ENCODE assay signal across 8 cellular contexts in genomic region chr12:77847060-77847541, GRCh38. TPM values are rescaled to one million over a fixed set of nuclear protein-coding genes. Genes with fewer than 3 reads are reported as not detected.
DNase-seq lines count a peak whose midpoint lies in the region; ATAC-seq, FAIRE-seq and TF ChIP-seq lines count a peak whose summit lies in the region.

No MANE protein-coding gene starts in this region.

- peak overlapping the region; percentile 67 to 84 (median 74) for H3K4me2 ChIP-seq in BLaER1 treated with 17β-estradiol and CSF1 and Interleukin-3, amounts not matched to agents 10 nM and 100 nM
- H3K4me2 ChIP-seq in endothelial cell of umbilical vein (ENCODE audit: insufficient read depth, low read length): peak overlapping the region; percentile 83

- peaks cover 23 to 49% (median 33%) of the 10 kb centered on the region in 10 experiments for H3K4me1 ChIP-seq in BLaER1 treated with 17β-estradiol and CSF1 and Interleukin-3, amounts not matched to agents 10 nM and 100 nM
- H3K4me1 ChIP-seq in endothelial cell of umbilical vein (ENCODE audit: control insufficient read depth, extremely low read depth, insufficient read depth, low read length) (peaks cover 44% of the 10 kb centered on the region), body of pancreas (no peaks in the 10 kb centered on the region)

- ATAC-seq in GM21360 (IDR thresholded peaks at IDR 0.05; ENCODE audit: unreplicated experiment) (peak; percentile 99), HG03521 (IDR thresholded peaks at IDR 0.05; ENCODE audit: unreplicated experiment) (peak; percentile 99), body of pancreas (no peak)

- BruUV-seq in endothelial cell of umbilical vein (replicated peaks; lab: Mats Ljungman, UMichigan): no TSS peak

- no peak overlapping the region for H2AFZ ChIP-seq in endothelial cell of umbilical vein (ENCODE audit: low read depth, low read length)

- POLR2A ChIA-PET in endothelial cell of umbilical vein (lab: Charles Lee): interaction anchor here (0.7 kb wide), 1 partner anchor 17 kb away, joined by 5 read pairs; the partner anchor contains the start of gene NAV3

- no peaks in the 10 kb centered on the region for H3K36me3 ChIP-seq in BLaER1 treated with 17β-estradiol and CSF1 and Interleukin-3, amounts not matched to agents 10 nM and 100 nM
- H3K36me3 ChIP-seq in endothelial cell of umbilical vein (ENCODE audit: control insufficient read depth in 2 of 2, extremely low read depth in 1 of 2, insufficient read depth in 2 of 2, low read length in 2 of 2) (no peaks in the 10 kb centered on the region), body of pancreas (replicated peaks in 1 of 2; ENCODE audit: insufficient read depth in 1 of 2, low read depth in 2 of 2) (no peaks in the 10 kb centered on the region)

- DNase-seq in endothelial cell of umbilical vein (ENCODE audit: low read depth, low spot score): peak; percentile 40
- DNase-seq in stimulated activated CD4-positive, alpha-beta T cell treated with anti-CD3 and anti-CD28 coated beads, Interleukin-2, amount 100 ng/mL, for 48 hours: no peak
- DNase-seq in activated T-cell treated with anti-CD3 and anti-CD28 coated beads, Interleukin-2, amount 50 U/mL, for 1 hour: no peak
- DNase-seq in body of pancreas: no peak
- no peak for DNase-seq in SHP77 treated with DMSO at 0.1 percent for 48 hours (lab: John Stamatoyannopoulos, UW)

- H4K20me1 ChIP-seq in BLaER1 treated with 17β-estradiol and CSF1 and Interleukin-3, amounts not matched to agents 10 nM and 100 nM: no peaks in the 10 kb centered on the region
- no peaks in the 10 kb centered on the region for H4K20me1 ChIP-seq in endothelial cell of umbilical vein (replicated peaks; ENCODE audit: control insufficient read depth, extremely low read depth, insufficient read depth, low read length)

- TF ChIP-seq POLR2A in endothelial cell of umbilical vein (IDR thresholded peaks at IDR 0.05; ENCODE audit: low read depth, low read length): no peak
- no peak for TF ChIP-seq POLR2A in body of pancreas (IDR thresholded peaks at IDR 0.05)

- CTCF ChIA-PET in endothelial cell of umbilical vein (lab: Charles Lee): interaction anchor here (1.3 to 2.1 kb wide), 4 partner anchors 8 to 122 kb away, joined by 3 to 14 read pairs (median 6); partner anchors contain the start of gene NAV3

- WGBS in body of pancreas, 2 donors: 40 to 67% methylated on average over 2 of the region's 2 CpGs

- intact Hi-C loops in endothelial cell of umbilical vein (cut with micrococcal nuclease) (loop anchor here (5.0 to 10.0 kb wide), 2 partner anchors 725 to 1208 kb away; no protein-coding TSS in a partner anchor), body of pancreas (cut with DNase I) (no loop called here)

- H3K27ac ChIP-seq in BLaER1 treated with 17β-estradiol and CSF1 and Interleukin-3, amounts not matched to agents 10 nM and 100 nM: peak overlapping the region in 10 of 11 experiments; percentile 12 to 84 (median 74); a peak in 19 of 22 replicates
- H3K27ac ChIP-seq in endothelial cell of umbilical vein (ENCODE audit: insufficient read depth, low read depth, low read length) (peak overlapping the region; percentile 78), body of pancreas (no peak overlapping the region)

- H3K9ac ChIP-seq in BLaER1 treated with 17β-estradiol and CSF1 and Interleukin-3, amounts not matched to agents 10 nM and 100 nM: peak overlapping the region in 9 of 11 experiments; percentile 12 to 59 (median 45); a peak in 13 of 22 replicates
- peak overlapping the region; percentile 18 for H3K9ac ChIP-seq in endothelial cell of umbilical vein (replicated peaks; ENCODE audit: extremely low read depth, insufficient read depth, low read length)

- dilution Hi-C loops in endothelial cell of umbilical vein (cut with MboI; ENCODE audit: extremely low pct_ligation_motif_present, low sequenced_read_pairs): no loop called here

- H3K79me2 ChIP-seq in endothelial cell of umbilical vein (ENCODE audit: control insufficient read depth, insufficient read depth, low read length): no peaks in the 10 kb centered on the region

- H3K27me3 ChIP-seq in BLaER1 treated with 17β-estradiol and CSF1 and Interleukin-3, amounts not matched to agents 10 nM and 100 nM: no peaks in the 10 kb centered on the region
- H3K27me3 ChIP-seq in endothelial cell of umbilical vein (ENCODE audit: control insufficient read depth in 2 of 2, insufficient read depth in 2 of 2, low read length in 2 of 2) (no peaks in the 10 kb centered on the region), body of pancreas (no peaks in the 10 kb centered on the region)

- TF ChIP-seq CTCF in endothelial cell of umbilical vein (IDR thresholded peaks at IDR 0.05; ENCODE audit: extremely low read depth in 1 of 2, insufficient read depth in 1 of 2, low read depth in 1 of 2, low read length in 2 of 2) (no peak), body of pancreas (IDR thresholded peaks at IDR 0.05) (no peak)

- no peaks in the 10 kb centered on the region for H3K9me3 ChIP-seq in BLaER1 treated with 17β-estradiol and CSF1 and Interleukin-3, amounts not matched to agents 10 nM and 100 nM (replicated peaks in 1 of 11)
- H3K9me3 ChIP-seq in endothelial cell of umbilical vein (replicated peaks; ENCODE audit: control insufficient read depth, insufficient read depth, low read length): no peaks in the 10 kb centered on the region
- H3K9me3 ChIP-seq in body of pancreas: no peaks in the 10 kb centered on the region

- peak overlapping the region in 1 of 10 experiments; percentile 23; a peak in 2 of 20 replicates for H3K4me3 ChIP-seq in BLaER1 treated with 17β-estradiol and CSF1 and Interleukin-3, amounts not matched to agents 10 nM and 100 nM
- H3K4me3 ChIP-seq in endothelial cell of umbilical vein (replicated peaks in 1 of 3; ENCODE audit: insufficient read depth in 1 of 3, low read depth in 1 of 3, low read length in 3 of 3) (no peak overlapping the region), body of pancreas (no peak overlapping the region)

- H3K9me1 ChIP-seq in endothelial cell of umbilical vein (replicated peaks; ENCODE audit: control insufficient read depth, extremely low read depth, insufficient read depth, low read length): no peaks in the 10 kb centered on the region

- peak; percentile 59 for FAIRE-seq in endothelial cell of umbilical vein (lab: Jason Lieb, UNC)

TF ChIP-seq in endothelial cell of umbilical vein, 7 proteins besides CTCF, POLR2A, EP300 and RAD21:
- no peak for TF ChIP-seq FOS (IDR thresholded peaks at IDR 0.05; ENCODE audit: borderline replicate concordance, insufficient read depth, low read length)
- TF ChIP-seq MYC (IDR thresholded peaks at IDR 0.05; ENCODE audit: low read depth, low read length): no peak
- TF ChIP-seq POLR2AphosphoS5 (IDR thresholded peaks at IDR 0.05; ENCODE audit: insufficient read depth, low read depth, low read length): no peak
- TF ChIP-seq MAX (IDR thresholded peaks at IDR 0.05; ENCODE audit: insufficient read depth, insufficient read length): no peak
- TF ChIP-seq EZH2 (IDR thresholded peaks at IDR 0.05; ENCODE audit: borderline replicate concordance, low read depth, low read length, severe bottlenecking): no peak
- no peak for TF ChIP-seq GATA2 (IDR thresholded peaks at IDR 0.05; ENCODE audit: insufficient read depth, insufficient read length, low read depth, low read length)
- no peak for TF ChIP-seq JUN (IDR thresholded peaks at IDR 0.05; ENCODE audit: borderline replicate concordance, insufficient read depth, insufficient read length, low read depth)

RNA-seq across cellular contexts. Expression of gene NAV3, which starts 16.4 kb away (rescaled TPM):
- total RNA-seq in endothelial cell of umbilical vein (37.8 and 40.1 TPM in 2 replicates), body of pancreas (1 to 10 TPM; 2.6 to 6.6 TPM)
- 6.3 and 6.7 TPM in 2 replicates for polyA plus RNA-seq in endothelial cell of umbilical vein
- polyA plus RNA-seq in endothelial cell of umbilical vein (2011; cell fraction: cytosol; rRNA removed): 7.0 and 10.2 TPM in 2 replicates
- polyA plus RNA-seq in endothelial cell of umbilical vein (2011; cell fraction: nucleus; rRNA removed): 24.4 and 35.1 TPM in 2 replicates
- polyA plus RNA-seq in endothelial cell of umbilical vein (2012): 6.4 and 19.9 TPM in 2 replicates
- 49.3 and 89.0 TPM in 2 replicates for polyA minus RNA-seq in endothelial cell of umbilical vein
- polyA minus RNA-seq in endothelial cell of umbilical vein (2011; cell fraction: cytosol; rRNA and poly(A)+ RNA removed): not detected
- polyA minus RNA-seq in endothelial cell of umbilical vein (2011; cell fraction: nucleus; rRNA and poly(A)+ RNA removed): 132 and 240 TPM in 2 replicates

Comparison
In these comparisons a context has a peak if more than half of its experiments do, and no peak if none do; other contexts are left out.
1. H3K27ac ChIP-seq: peak in BLaER1 treated with 17β-estradiol and CSF1 and Interleukin-3, amounts not matched to agents 10 nM and 100 nM (10 of 11) and endothelial cell of umbilical vein (single experiment); none in body of pancreas (0 of 4).